In the genomic region with DNA sequence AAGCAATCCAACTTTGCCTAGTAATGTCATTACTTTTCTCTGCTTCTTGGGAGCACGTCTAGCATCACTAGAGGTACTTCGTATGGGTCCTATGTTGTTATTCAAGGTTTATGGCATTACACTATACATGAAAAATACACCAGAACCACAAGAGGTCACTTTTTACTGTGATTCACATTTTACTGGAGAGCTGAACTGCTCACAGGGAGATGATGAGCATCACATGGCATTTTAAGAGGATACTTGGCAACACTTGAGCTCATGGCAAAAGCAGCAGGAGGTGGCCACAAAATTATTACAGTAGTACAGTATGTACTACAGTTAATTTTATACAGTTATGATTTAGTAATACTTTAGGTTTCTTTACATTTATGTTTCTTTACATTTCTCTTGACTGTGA, we compare ENCODE assay signal across 18 cellular contexts.
DNase-seq lines count a peak whose midpoint lies in the region; ATAC-seq and TF ChIP-seq lines count a peak whose summit lies in the region.
"Had no signal": no experiment of that assay in that cellular context is flagged by ENCODE, and none has a peak within 500 bp of the region (broad histone marks: within the 10 kb centered on the region; RNA-seq: fewer than 3 reads in every experiment).

No MANE protein-coding gene starts in this region.

- no peaks in the 10 kb centered on the region for H3K4me1 ChIP-seq in right lobe of liver
- H3K4me1 ChIP-seq: Caco-2, psoas muscle, spleen had no signal

- H3K27me3 ChIP-seq in right lobe of liver, result no peaks in the 10 kb centered on the region
- H3K27me3 ChIP-seq: spleen had no signal

- H3K4me1 Mint-ChIP-seq in endothelial cell (ENCODE audit: unreplicated experiment), result peaks cover 8% of the 10 kb centered on the region
- H3K4me1 Mint-ChIP-seq: activated CD4-positive, alpha-beta T cell treated with anti-CD3 and anti-CD28 coated beads, Interleukin-2, amount 10 ng/mL, durations not matched to agents 7 days and 5 days; mesothelial cell of epicardium; neural crest cell had no signal

- H3K27ac ChIP-seq in VCaP, result no peak overlapping the region
- no peak overlapping the region for H3K27ac ChIP-seq in right lobe of liver
- H3K27ac ChIP-seq: HL-60, psoas muscle, spleen had no signal

- DNase-seq in DMS53 treated with DMSO at 0.1 percent for 48 hours (lab: John Stamatoyannopoulos, UW; ENCODE audit: unreplicated experiment), result peak; percentile 36
- peak; percentile 1 for DNase-seq in HFF-Myc (ENCODE audit: extremely low read depth, low read depth)
- DNase-seq in NCI-H2107 treated with DMSO at 0.1 percent for 48 hours (lab: John Stamatoyannopoulos, UW; ENCODE audit: unreplicated experiment), result peak; percentile 59
- DNase-seq in kidney tubule cell (ENCODE audit: low spot score), result no peak
- DNase-seq in right lobe of liver, result no peak
- DNase-seq in endothelial cell (ENCODE audit: low spot score), result no peak
- DNase-seq: activated CD4-positive, alpha-beta T cell treated with anti-CD3 and anti-CD28 coated beads, Interleukin-2, amount 10 ng/mL, durations not matched to agents 7 days and 5 days; anterior cingulate cortex; Caco-2; effector memory CD8-positive, alpha-beta T cell; hippocampal formation; kidney; psoas muscle; spleen had no signal

- H3K36me3 Mint-ChIP-seq in endothelial cell (ENCODE audit: low read depth, unreplicated experiment), result no peaks in the 10 kb centered on the region
- H3K36me3 Mint-ChIP-seq: mesothelial cell of epicardium had no signal

- TF ChIP-seq CTCF in HFF-Myc (IDR thresholded peaks at IDR 0.05; ENCODE audit: low read depth, low read length, missing control alignments) (no peak), VCaP (conservative IDR thresholded peaks at IDR 0.05) (peak; percentile 42), right lobe of liver (IDR thresholded peaks at IDR 0.05) (no peak), endothelial cell (IDR thresholded peaks at IDR 0.05; ENCODE audit: unreplicated experiment) (no peak)

- no peaks in the 10 kb centered on the region for H3K36me3 ChIP-seq in right lobe of liver
- H3K36me3 ChIP-seq: spleen had no signal

- intact Hi-C loops in right lobe of liver (cut with DNase I), result no loop called here

- WGBS in right lobe of liver (ENCODE audit: insufficient coverage, low coverage, low lambda C conversion rate, missing lambda C conversion rate), result 33% methylated on average over 2 of the region's 2 CpGs

- no peak for ATAC-seq in right lobe of liver
- ATAC-seq: effector memory CD8-positive, alpha-beta T cell; psoas muscle had no signal

- H3K4me3 ChIP-seq in HFF-Myc (replicated peaks; ENCODE audit: low read depth, low read length) (no peak overlapping the region), right lobe of liver (no peak overlapping the region)
- H3K4me3 ChIP-seq: psoas muscle, spleen had no signal

- no peak overlapping the region for H3K4me3 Mint-ChIP-seq in endothelial cell (ENCODE audit: unreplicated experiment)
- H3K4me3 Mint-ChIP-seq: activated CD4-positive, alpha-beta T cell treated with anti-CD3 and anti-CD28 coated beads, Interleukin-2, amount 10 ng/mL, durations not matched to agents 7 days and 5 days; effector memory CD8-positive, alpha-beta T cell; mesothelial cell of epicardium; neural crest cell had no signal

- H3K27me3 Mint-ChIP-seq in endothelial cell (ENCODE audit: unreplicated experiment), result no peaks in the 10 kb centered on the region

- H3K9me3 Mint-ChIP-seq in endothelial cell (ENCODE audit: unreplicated experiment), result no peaks in the 10 kb centered on the region
- H3K9me3 Mint-ChIP-seq: activated CD4-positive, alpha-beta T cell treated with anti-CD3 and anti-CD28 coated beads, Interleukin-2, amount 10 ng/mL, durations not matched to agents 7 days and 5 days; effector memory CD8-positive, alpha-beta T cell had no signal

- H3K27ac Mint-ChIP-seq in endothelial cell (ENCODE audit: unreplicated experiment), result no peak overlapping the region
- H3K27ac Mint-ChIP-seq: activated CD4-positive, alpha-beta T cell treated with anti-CD3 and anti-CD28 coated beads, Interleukin-2, amount 10 ng/mL, durations not matched to agents 7 days and 5 days; effector memory CD8-positive, alpha-beta T cell; mesothelial cell of epicardium had no signal

- no peak for TF ChIP-seq POLR2A in right lobe of liver (IDR thresholded peaks at IDR 0.05)

- no peaks in the 10 kb centered on the region for H3K9me3 ChIP-seq in right lobe of liver
- H3K9me3 ChIP-seq: Caco-2, psoas muscle, spleen had no signal

Comparison
In these comparisons a context has a peak if more than half of its experiments do, and no peak if none do; other contexts are left out.
1. DNase-seq: peak in DMS53 treated with DMSO at 0.1 percent for 48 hours (single experiment), HFF-Myc (single experiment) and NCI-H2107 treated with DMSO at 0.1 percent for 48 hours (single experiment); none in kidney tubule cell (single experiment), right lobe of liver (0 of 3) and endothelial cell (single experiment).